1 cellular context compared by ENCODE assay signal in genomic region chr10:95693668-95694534, GRCh38.
A peak's percentile ranks its signal among the peaks of the same experiment; 100 is the strongest.
TF ChIP-seq lines count a peak whose summit lies in the region.

Gene TCTN3, minus strand, starts transcription at chr10:95693927. Its CDS starts 28 bp downstream, at chr10:95693899.

TF ChIP-seq in K562, 482 proteins besides CTCF, POLR2A, EP300 and RAD21 (continued from another document):
- peak; percentile 39; the same call in 1 of the 2 replicates for TF ChIP-seq CREB3L1 (IDR thresholded peaks at IDR 0.05; ENCODE audit: borderline replicate concordance, low read depth)
- no peak for TF ChIP-seq OTX1 (CRISPR knock-in tag; IDR thresholded peaks at IDR 0.05)
- peak; percentile 72 for TF ChIP-seq GMEB1 (CRISPR knock-in tag; IDR thresholded peaks at IDR 0.05)
- peak; percentile 76; the same call in 1 of the 2 replicates for TF ChIP-seq TEAD2 (tag; IDR thresholded peaks at IDR 0.05)
- TF ChIP-seq SAFB (IDR thresholded peaks at IDR 0.05; ENCODE audit: borderline replicate concordance, low read depth, low read length), result no peak
- peak; percentile 54 for TF ChIP-seq HMGN3 (IDR thresholded peaks at IDR 0.05; ENCODE audit: borderline replicate concordance, extremely low read depth, insufficient read length, low read depth, low read length)
- TF ChIP-seq TEAD1 (CRISPR knock-in tag; IDR thresholded peaks at IDR 0.05), result peak; percentile 74 to 96
- TF ChIP-seq MCM7 (IDR thresholded peaks at IDR 0.05), result no peak
- peak; percentile 64 for TF ChIP-seq RBM25 (IDR thresholded peaks at IDR 0.05; ENCODE audit: low read depth, low read length, severe bottlenecking)
- TF ChIP-seq PKNOX1 (IDR thresholded peaks at IDR 0.05), result peak; percentile 18; the same call in 1 of the 2 replicates
- TF ChIP-seq CREB1 (IDR thresholded peaks at IDR 0.05), result peak; percentile 95
- TF ChIP-seq CREB1 (CRISPR knock-in tag; IDR thresholded peaks at IDR 0.05), result peak; percentile 93
- no peak for TF ChIP-seq RUNX1 (IDR thresholded peaks at IDR 0.05; ENCODE audit: low read depth)
- no peak for TF ChIP-seq PPARD (CRISPR knock-in tag; IDR thresholded peaks at IDR 0.05)
- TF ChIP-seq DLX4 (CRISPR knock-in tag; IDR thresholded peaks at IDR 0.05), result no peak
- peak; percentile 77 for TF ChIP-seq ETV5 (CRISPR knock-in tag; IDR thresholded peaks at IDR 0.05; ENCODE audit: low read depth)
- peak; percentile 71 for TF ChIP-seq TFAP4 (CRISPR knock-in tag; IDR thresholded peaks at IDR 0.05; ENCODE audit: borderline replicate concordance)
- peak; percentile 86 for TF ChIP-seq KDM5B (IDR thresholded peaks at IDR 0.05; ENCODE audit: insufficient replicate concordance, low read depth, low read length)
- peak; percentile 55; the same call in 1 of the 2 replicates for TF ChIP-seq CTBP1 (IDR thresholded peaks at IDR 0.05; ENCODE audit: borderline replicate concordance)
- TF ChIP-seq CHAMP1 (IDR thresholded peaks at IDR 0.05), result peak; percentile 57; the same call in 1 of the 2 replicates
- TF ChIP-seq C11orf30 (IDR thresholded peaks at IDR 0.05; ENCODE audit: low read depth), result peak; percentile 93
- TF ChIP-seq FOXK1 (CRISPR knock-in tag; IDR thresholded peaks at IDR 0.05; ENCODE audit: borderline replicate concordance), result no peak
- TF ChIP-seq TCF7 (IDR thresholded peaks at IDR 0.05; ENCODE audit: borderline replicate concordance), result no peak
- TF ChIP-seq ZBTB12 (CRISPR knock-in tag; IDR thresholded peaks at IDR 0.05), result peak; percentile 66
- TF ChIP-seq ARID4B (CRISPR knock-in tag; IDR thresholded peaks at IDR 0.05), result peak; percentile 73
- TF ChIP-seq ZNF717 (CRISPR knock-in tag; IDR thresholded peaks at IDR 0.05), result no peak
- TF ChIP-seq YY1 (IDR thresholded peaks at IDR 0.05; ENCODE audit: borderline replicate concordance in 1 of 3, control insufficient read depth in 1 of 3, extremely low read depth in 1 of 3, insufficient read depth in 3 of 3, insufficient read length in 1 of 3, insufficient replicate concordance in 2 of 3, low read depth in 1 of 3, low read length in 2 of 3), result peak in 1 of 3 experiments; percentile 64
- no peak for TF ChIP-seq EZH2 (IDR thresholded peaks at IDR 0.05; ENCODE audit: borderline replicate concordance, low read depth, low read length)
- no peak for TF ChIP-seq REST (CRISPR knock-in tag; IDR thresholded peaks at IDR 0.05; ENCODE audit: low read depth)
- TF ChIP-seq L3MBTL2 (IDR thresholded peaks at IDR 0.05), result peak; percentile 33; the same call in 1 of the 2 replicates
- TF ChIP-seq VEZF1 (CRISPR knock-in tag; IDR thresholded peaks at IDR 0.05), result peak; percentile 40; the same call in 1 of the 2 replicates
